Comparison of ENCODE assay signal across 8 cellular contexts in genomic region chr1:27672750-27673112, GRCh38. TPM values are rescaled to one million over a fixed set of nuclear protein-coding genes. Genes with fewer than 3 reads are reported as not detected.
DNase-seq lines count a peak whose midpoint lies in the region; ATAC-seq, FAIRE-seq and TF ChIP-seq lines count a peak whose summit lies in the region.

No MANE protein-coding gene starts in this region.

- FAIRE-seq in HepG2 (lab: Jason Lieb, UNC), result no peak

- intact Hi-C loops in activated naive CD4-positive, alpha-beta T cell treated with anti-CD3 and anti-CD28 coated beads for 36 hours (cut with micrococcal nuclease), result loop anchor here (1.0 to 10.0 kb wide), 4 partner anchors 54 to 322 kb away; partner anchors contain the start of genes PPP1R8 and STX12
- intact Hi-C loops in ascending aorta (cut with DNase I) (loop anchor here (1.0 to 5.0 kb wide), 2 partner anchors 53 to 100 kb away; partner anchors contain the start of genes FAM76A and STX12), HepG2 (cut with micrococcal nuclease; ENCODE audit: unreplicated experiment) (loop anchor here (1.0 to 5.0 kb wide), 3 partner anchors 47 to 160 kb away; partner anchors contain the start of genes PPP1R8 and STX12)

- H3K9ac ChIP-seq in HepG2 (ENCODE audit: insufficient read depth, low read depth, low read length), result peak overlapping the region; percentile 48

- no peaks in the 10 kb centered on the region for H3K9me3 Mint-ChIP-seq in activated naive CD4-positive, alpha-beta T cell treated with anti-CD3 and anti-CD28 coated beads for 36 hours
- H3K9me3 Mint-ChIP-seq in type B pancreatic cell, result no peaks in the 10 kb centered on the region

- no TSS peak for BruUV-seq in HepG2 (replicated peaks; lab: Mats Ljungman, UMichigan)

- no peak for TF ChIP-seq RAD21 in HepG2 (CRISPR knock-in tag; IDR thresholded peaks at IDR 0.05)

- peak overlapping the region; percentile 84 to 91 for H3K27ac ChIP-seq in ascending aorta
- peak overlapping the region; percentile 58 for H3K27ac ChIP-seq in HepG2 (ENCODE audit: extremely low read length, insufficient read depth, low read length)

- peak overlapping the region; percentile 46 for H2AFZ ChIP-seq in HepG2 (ENCODE audit: low read length)

- H3K4me1 ChIP-seq in ascending aorta (peaks cover 0 to 17% of the 10 kb centered on the region in 2 donors), HepG2 (ENCODE audit: insufficient read depth, low read length) (peaks cover 40% of the 10 kb centered on the region)

- H3K27me3 ChIP-seq in ascending aorta (no peaks in the 10 kb centered on the region), HepG2 (ENCODE audit: control insufficient read depth in 1 of 2, insufficient read depth in 2 of 2, low read length in 2 of 2) (no peaks in the 10 kb centered on the region)

- peak overlapping the region; percentile 95 for H3K4me3 Mint-ChIP-seq in activated naive CD4-positive, alpha-beta T cell treated with anti-CD3 and anti-CD28 coated beads for 36 hours
- H3K4me3 Mint-ChIP-seq in type B pancreatic cell, result peak overlapping the region; percentile 76

- H3K27me3 Mint-ChIP-seq in activated naive CD4-positive, alpha-beta T cell treated with anti-CD3 and anti-CD28 coated beads for 36 hours (ENCODE audit: low read depth), result no peaks in the 10 kb centered on the region
- H3K27me3 Mint-ChIP-seq in type B pancreatic cell, result no peaks in the 10 kb centered on the region

- H4K20me1 ChIP-seq in HepG2 (ENCODE audit: insufficient read depth, low read length), result no peaks in the 10 kb centered on the region

- ATAC-seq in HepG2 (no peak), GM19397 (IDR thresholded peaks at IDR 0.05; ENCODE audit: unreplicated experiment) (no peak)

- TF ChIP-seq POLR2A in HepG2 (IDR thresholded peaks at IDR 0.05; ENCODE audit: insufficient read depth in 1 of 2, low read depth in 2 of 2, low read length in 2 of 2), result no peak

- in situ Hi-C loops in HepG2 (cut with HindIII; ENCODE audit: extremely low pct_ligation_motif_present, low pct_unique_long_range_greater_than_20kb), result no loop called here

- H3K36me3 Mint-ChIP-seq in activated naive CD4-positive, alpha-beta T cell treated with anti-CD3 and anti-CD28 coated beads for 36 hours (ENCODE audit: low read depth), result peaks cover 5% of the 10 kb centered on the region
- H3K36me3 Mint-ChIP-seq in type B pancreatic cell, result no peaks in the 10 kb centered on the region

- DNase-seq in activated naive CD4-positive, alpha-beta T cell treated with anti-CD3 and anti-CD28 coated beads for 36 hours, result no peak
- no peak for DNase-seq in activated naive CD4-positive, alpha-beta T cell treated with anti-CD3 and anti-CD28 coated beads, Interleukin-2, amount 50 U/mL, for 16 hours
- DNase-seq in ascending aorta (ENCODE audit: low spot score in 2 of 2) (no peak), HepG2 (ENCODE audit: low spot score) (no peak), type B pancreatic cell (ENCODE audit: extremely low spot score, unreplicated experiment) (no peak), NCI-H1436 (lab: John Stamatoyannopoulos, UW) (no peak), NCI-H2029 treated with DMSO at 0.1 percent for 48 hours (lab: John Stamatoyannopoulos, UW) (no peak)

- H3K4me2 ChIP-seq in HepG2 (ENCODE audit: low read depth, low read length), result peak overlapping the region; percentile 85

- TF ChIP-seq CTCF in ascending aorta (IDR thresholded peaks at IDR 0.05) (no peak), HepG2 (CRISPR knock-in tag; IDR thresholded peaks at IDR 0.05) (no peak), type B pancreatic cell (conservative IDR thresholded peaks at IDR 0.05) (no peak)

- peaks cover 30% of the 10 kb centered on the region for H3K4me1 Mint-ChIP-seq in activated naive CD4-positive, alpha-beta T cell treated with anti-CD3 and anti-CD28 coated beads for 36 hours (ENCODE audit: low read depth)
- peaks cover 22% of the 10 kb centered on the region for H3K4me1 Mint-ChIP-seq in type B pancreatic cell (ENCODE audit: unreplicated experiment)

- POLR2A ChIA-PET in HepG2 (lab: Yijun Ruan, JAX), result interaction anchor here (0.8 to 2.1 kb wide), 13 partner anchors 9 to 168 kb away, joined by 3 to 21 read pairs (median 4); partner anchors contain the start of genes FAM76A, PPP1R8 and STX12

- H3K79me2 ChIP-seq in HepG2 (ENCODE audit: insufficient read depth, low read length), result no peaks in the 10 kb centered on the region

- no peak for TF ChIP-seq EP300 in HepG2 (IDR thresholded peaks at IDR 0.05; ENCODE audit: low read depth in 2 of 2, low read length in 2 of 2)
- no peak for TF ChIP-seq EP300 in HepG2 (CRISPR knock-in tag; IDR thresholded peaks at IDR 0.05; ENCODE audit: borderline replicate concordance)

- peak overlapping the region; percentile 91 for H3K27ac Mint-ChIP-seq in activated naive CD4-positive, alpha-beta T cell treated with anti-CD3 and anti-CD28 coated beads for 36 hours
- H3K27ac Mint-ChIP-seq in type B pancreatic cell, result peak overlapping the region; percentile 87

- peak overlapping the region; percentile 49 to 68 for H3K4me3 ChIP-seq in ascending aorta
- H3K4me3 ChIP-seq in HepG2 (replicated peaks in 1 of 3; ENCODE audit: insufficient read depth in 1 of 3, low read depth in 2 of 3, low read length in 3 of 3), result peak overlapping the region; percentile 48 to 70 (median 61)

- H3K36me3 ChIP-seq in ascending aorta (no peaks in the 10 kb centered on the region), HepG2 (replicated peaks in 1 of 2; ENCODE audit: control insufficient read depth in 1 of 2, insufficient read depth in 2 of 2, low read length in 2 of 2) (no peaks in the 10 kb centered on the region)

- H3K9me3 ChIP-seq in ascending aorta (no peaks in the 10 kb centered on the region), HepG2 (ENCODE audit: low read length) (no peaks in the 10 kb centered on the region)

- CTCF ChIA-PET in activated naive CD4-positive, alpha-beta T cell treated with anti-CD3 and anti-CD28 coated beads for 36 hours (lab: Charles Lee), result interaction anchor here (1.1 to 13.0 kb wide), 4 partner anchors 10 to 116 kb away, joined by 3 to 263 read pairs (median 5); partner anchors contain the start of gene AHDC1
- CTCF ChIA-PET in HepG2 (lab: Yijun Ruan, JAX; ENCODE audit: low intra/inter-chr PET ratio, low total read pairs), result no interaction called here

RNA-seq across cellular contexts. Expression of gene IFI6, which starts 0.7 kb away (rescaled TPM):
- 100 to 1,000 TPM; 115 to 125 TPM for total RNA-seq in activated naive CD4-positive, alpha-beta T cell treated with anti-CD3 and anti-CD28 coated beads for 36 hours
- total RNA-seq in ascending aorta (238 TPM), HepG2 (2016; rRNA removed; fragmentation: Illumina TruSeq; extraction: Trizol) (6.1 and 13.2 TPM in 2 replicates), type B pancreatic cell (ENCODE audit: low replicate concordance) (62.2 and 136 TPM in 2 replicates)
- 2.7 and 3.0 TPM in 2 replicates for total RNA-seq in HepG2 (2016; cell fraction: cytosol; rRNA removed; fragmentation: Illumina TruSeq; extraction: Trizol; ENCODE audit: low read depth)
- total RNA-seq in HepG2 (2016; cell fraction: insoluble cytoplasmic fraction; rRNA removed; fragmentation: Illumina TruSeq; extraction: Trizol), result 7.4 and 12.7 TPM in 2 replicates
- total RNA-seq in HepG2 (2016; cell fraction: membrane; rRNA removed; fragmentation: Illumina TruSeq; extraction: Trizol), result 3.2 and 3.3 TPM in 2 replicates
- total RNA-seq in HepG2 (2016; cell fraction: nucleus; rRNA removed; fragmentation: Illumina TruSeq; extraction: Trizol), result 8.4 and 10.6 TPM in 2 replicates
- 12.9 and 21.8 TPM in 2 replicates for polyA plus RNA-seq in HepG2 (2011; rRNA removed)
- polyA plus RNA-seq in HepG2 (2011; cell fraction: cytosol; rRNA removed), result 18.2 and 23.3 TPM in 2 replicates
- 6.3 and 11.3 TPM in 2 replicates for polyA plus RNA-seq in HepG2 (2011; cell fraction: nucleus; rRNA removed)
- 10.8 and 16.9 TPM in 2 replicates for polyA plus RNA-seq in HepG2 (2012)
- polyA plus RNA-seq in HepG2 (2016; cell fraction: cytosol; fragmentation: Illumina TruSeq; extraction: Trizol; ENCODE audit: low read depth), result 2.0 and 3.3 TPM in 2 replicates
- polyA plus RNA-seq in HepG2 (2016; cell fraction: insoluble cytoplasmic fraction; fragmentation: Illumina TruSeq; extraction: Trizol; ENCODE audit: low read depth), result 5.6 and 6.9 TPM in 2 replicates
- polyA plus RNA-seq in HepG2 (2016; cell fraction: membrane; fragmentation: Illumina TruSeq; extraction: Trizol; ENCODE audit: low read depth), result 3.2 and 3.9 TPM in 2 replicates
- polyA plus RNA-seq in HepG2 (2016; cell fraction: nucleus; fragmentation: Illumina TruSeq; extraction: Trizol; ENCODE audit: insufficient read depth, low read depth), result 12.0 and 16.6 TPM in 2 replicates
- 7.1 and 42.2 TPM in 2 replicates for polyA minus RNA-seq in HepG2 (2011; rRNA and poly(A)+ RNA removed; ENCODE audit: low replicate concordance)
- 4.4 and 7.3 TPM in 2 replicates for polyA minus RNA-seq in HepG2 (2011; cell fraction: cytosol; rRNA and poly(A)+ RNA removed)
- polyA minus RNA-seq in HepG2 (2011; cell fraction: nucleus; rRNA and poly(A)+ RNA removed), result 1.3 and 1.4 TPM in 2 replicates

RNA-seq across cellular contexts. Expression of gene FGR, which starts 37.7 kb away (rescaled TPM):
- total RNA-seq in activated naive CD4-positive, alpha-beta T cell treated with anti-CD3 and anti-CD28 coated beads for 36 hours, result under 1 TPM; 0.10 to 0.14 TPM
- total RNA-seq in ascending aorta (10.4 TPM), HepG2 (2016; rRNA removed; fragmentation: Illumina TruSeq; extraction: Trizol) (not detected in 2 replicates), type B pancreatic cell (ENCODE audit: low replicate concordance) (not detected in 2 replicates)
- total RNA-seq in HepG2 (2016; cell fraction: cytosol; rRNA removed; fragmentation: Illumina TruSeq; extraction: Trizol; ENCODE audit: low read depth), result not detected in 2 replicates
- total RNA-seq in HepG2 (2016; cell fraction: insoluble cytoplasmic fraction; rRNA removed; fragmentation: Illumina TruSeq; extraction: Trizol), result not detected in 2 replicates
- not detected in 2 replicates for total RNA-seq in HepG2 (2016; cell fraction: membrane; rRNA removed; fragmentation: Illumina TruSeq; extraction: Trizol)
- total RNA-seq in HepG2 (2016; cell fraction: nucleus; rRNA removed; fragmentation: Illumina TruSeq; extraction: Trizol), result not detected in 2 replicates
- polyA plus RNA-seq in HepG2 (2011; rRNA removed), result 0.04 TPM in 1 of 2 replicates, not detected in the other
- 0.01 and 0.04 TPM in 2 replicates for polyA plus RNA-seq in HepG2 (2011; cell fraction: cytosol; rRNA removed)
- 0.14 and 0.33 TPM in 2 replicates for polyA plus RNA-seq in HepG2 (2011; cell fraction: nucleus; rRNA removed)
- not detected in 2 replicates for polyA plus RNA-seq in HepG2 (2012)
- polyA plus RNA-seq in HepG2 (2016; cell fraction: cytosol; fragmentation: Illumina TruSeq; extraction: Trizol; ENCODE audit: low read depth), result not detected in 2 replicates
- not detected in 2 replicates for polyA plus RNA-seq in HepG2 (2016; cell fraction: insoluble cytoplasmic fraction; fragmentation: Illumina TruSeq; extraction: Trizol; ENCODE audit: low read depth)
- polyA plus RNA-seq in HepG2 (2016; cell fraction: membrane; fragmentation: Illumina TruSeq; extraction: Trizol; ENCODE audit: low read depth), result not detected in 2 replicates
- not detected in 2 replicates for polyA plus RNA-seq in HepG2 (2016; cell fraction: nucleus; fragmentation: Illumina TruSeq; extraction: Trizol; ENCODE audit: insufficient read depth, low read depth)
- 0.33 TPM in 1 of 2 replicates, not detected in the other for polyA minus RNA-seq in HepG2 (2011; rRNA and poly(A)+ RNA removed; ENCODE audit: low replicate concordance)
- not detected in 2 replicates for polyA minus RNA-seq in HepG2 (2011; cell fraction: cytosol; rRNA and poly(A)+ RNA removed)
- polyA minus RNA-seq in HepG2 (2011; cell fraction: nucleus; rRNA and poly(A)+ RNA removed), result not detected in 2 replicates

RNA-seq across cellular contexts. Expression of gene FAM76A, which starts 53.0 kb away (rescaled TPM):
- 1 to 10 TPM; 8.4 to 9.7 TPM for total RNA-seq in activated naive CD4-positive, alpha-beta T cell treated with anti-CD3 and anti-CD28 coated beads for 36 hours
- total RNA-seq in ascending aorta, result 3.4 TPM
- 15.7 and 18.8 TPM in 2 replicates for total RNA-seq in HepG2 (2016; rRNA removed; fragmentation: Illumina TruSeq; extraction: Trizol)
- 4.5 and 5.0 TPM in 2 replicates for total RNA-seq in HepG2 (2016; cell fraction: cytosol; rRNA removed; fragmentation: Illumina TruSeq; extraction: Trizol; ENCODE audit: low read depth)
- total RNA-seq in HepG2 (2016; cell fraction: insoluble cytoplasmic fraction; rRNA removed; fragmentation: Illumina TruSeq; extraction: Trizol), result 15.9 and 19.6 TPM in 2 replicates
- total RNA-seq in HepG2 (2016; cell fraction: membrane; rRNA removed; fragmentation: Illumina TruSeq; extraction: Trizol), result 11.5 and 13.7 TPM in 2 replicates
- total RNA-seq in HepG2 (2016; cell fraction: nucleus; rRNA removed; fragmentation: Illumina TruSeq; extraction: Trizol), result 9.9 and 11.7 TPM in 2 replicates
- polyA plus RNA-seq in HepG2 (2011; rRNA removed), result 4.2 and 4.6 TPM in 2 replicates
- 2.1 and 3.9 TPM in 2 replicates for polyA plus RNA-seq in HepG2 (2011; cell fraction: cytosol; rRNA removed)
- polyA plus RNA-seq in HepG2 (2011; cell fraction: nucleus; rRNA removed), result 4.1 and 5.8 TPM in 2 replicates
- polyA plus RNA-seq in HepG2 (2012), result 4.9 and 5.9 TPM in 2 replicates
- polyA plus RNA-seq in HepG2 (2016; cell fraction: cytosol; fragmentation: Illumina TruSeq; extraction: Trizol; ENCODE audit: low read depth), result 1.9 and 2.3 TPM in 2 replicates
- 11.7 and 12.5 TPM in 2 replicates for polyA plus RNA-seq in HepG2 (2016; cell fraction: insoluble cytoplasmic fraction; fragmentation: Illumina TruSeq; extraction: Trizol; ENCODE audit: low read depth)
- 2.9 and 4.4 TPM in 2 replicates for polyA plus RNA-seq in HepG2 (2016; cell fraction: membrane; fragmentation: Illumina TruSeq; extraction: Trizol; ENCODE audit: low read depth)
- polyA plus RNA-seq in HepG2 (2016; cell fraction: nucleus; fragmentation: Illumina TruSeq; extraction: Trizol; ENCODE audit: insufficient read depth, low read depth), result 14.7 and 19.0 TPM in 2 replicates
- polyA minus RNA-seq in HepG2 (2011; rRNA and poly(A)+ RNA removed; ENCODE audit: low replicate concordance), result 4.4 and 5.1 TPM in 2 replicates
- polyA minus RNA-seq in HepG2 (2011; cell fraction: cytosol; rRNA and poly(A)+ RNA removed), result 5.9 and 8.0 TPM in 2 replicates
- polyA minus RNA-seq in HepG2 (2011; cell fraction: nucleus; rRNA and poly(A)+ RNA removed), result 10.9 and 18.0 TPM in 2 replicates
- total RNA-seq in type B pancreatic cell (ENCODE audit: low replicate concordance), result 12.3 and 14.2 TPM in 2 replicates

Comparison
In these comparisons a context has a peak if more than half of its experiments do, and no peak if none do; other contexts are left out.
1. RNA of gene FGR, which starts 37.7 kb away (total RNA-seq): 10.4 TPM in ascending aorta (single experiment); 0.10 to 0.14 TPM in activated naive CD4-positive, alpha-beta T cell treated with anti-CD3 and anti-CD28 coated beads for 36 hours, not detected in type B pancreatic cell and not detected in HepG2; every median in the first group is over 10 times any median in the second.